1 cellular context compared by ENCODE assay signal in the genomic region with DNA sequence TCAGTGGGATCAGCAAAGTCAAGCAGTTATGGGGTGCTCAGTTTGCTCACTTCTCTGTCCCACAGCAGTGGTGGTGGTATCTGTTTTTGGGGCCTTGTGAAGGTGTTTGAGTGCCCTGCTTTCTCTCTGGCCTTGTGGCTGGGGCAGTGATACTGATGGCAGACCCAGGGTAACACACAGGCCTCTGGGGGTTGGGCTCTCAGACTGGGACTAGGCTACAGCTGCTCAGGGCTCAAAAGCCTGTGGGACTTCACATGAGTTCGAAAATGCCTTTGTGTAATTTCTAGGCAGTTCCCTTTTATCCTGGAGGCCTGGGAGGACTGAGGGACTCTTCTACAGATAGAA.
TF ChIP-seq lines count a peak whose summit lies in the region.

No MANE protein-coding gene starts in this region.

TF ChIP-seq in GM23338, 12 proteins besides CTCF, POLR2A, EP300 and RAD21 (continued from another document):
- TF ChIP-seq, protein P1, sequence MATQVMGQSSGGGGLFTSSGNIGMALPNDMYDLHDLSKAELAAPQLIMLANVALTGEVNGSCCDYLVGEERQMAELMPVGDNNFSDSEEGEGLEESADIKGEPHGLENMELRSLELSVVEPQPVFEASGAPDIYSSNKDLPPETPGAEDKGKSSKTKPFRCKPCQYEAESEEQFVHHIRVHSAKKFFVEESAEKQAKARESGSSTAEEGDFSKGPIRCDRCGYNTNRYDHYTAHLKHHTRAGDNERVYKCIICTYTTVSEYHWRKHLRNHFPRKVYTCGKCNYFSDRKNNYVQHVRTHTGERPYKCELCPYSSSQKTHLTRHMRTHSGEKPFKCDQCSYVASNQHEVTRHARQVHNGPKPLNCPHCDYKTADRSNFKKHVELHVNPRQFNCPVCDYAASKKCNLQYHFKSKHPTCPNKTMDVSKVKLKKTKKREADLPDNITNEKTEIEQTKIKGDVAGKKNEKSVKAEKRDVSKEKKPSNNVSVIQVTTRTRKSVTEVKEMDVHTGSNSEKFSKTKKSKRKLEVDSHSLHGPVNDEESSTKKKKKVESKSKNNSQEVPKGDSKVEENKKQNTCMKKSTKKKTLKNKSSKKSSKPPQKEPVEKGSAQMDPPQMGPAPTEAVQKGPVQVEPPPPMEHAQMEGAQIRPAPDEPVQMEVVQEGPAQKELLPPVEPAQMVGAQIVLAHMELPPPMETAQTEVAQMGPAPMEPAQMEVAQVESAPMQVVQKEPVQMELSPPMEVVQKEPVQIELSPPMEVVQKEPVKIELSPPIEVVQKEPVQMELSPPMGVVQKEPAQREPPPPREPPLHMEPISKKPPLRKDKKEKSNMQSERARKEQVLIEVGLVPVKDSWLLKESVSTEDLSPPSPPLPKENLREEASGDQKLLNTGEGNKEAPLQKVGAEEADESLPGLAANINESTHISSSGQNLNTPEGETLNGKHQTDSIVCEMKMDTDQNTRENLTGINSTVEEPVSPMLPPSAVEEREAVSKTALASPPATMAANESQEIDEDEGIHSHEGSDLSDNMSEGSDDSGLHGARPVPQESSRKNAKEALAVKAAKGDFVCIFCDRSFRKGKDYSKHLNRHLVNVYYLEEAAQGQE (IDR thresholded peaks at IDR 0.05; ENCODE audit: unreplicated experiment) = no peak
- TF ChIP-seq CREB1 (CRISPR knock-in tag; IDR thresholded peaks at IDR 0.05; ENCODE audit: low read depth) (no peak), EZH2phosphoT487 (IDR thresholded peaks at IDR 0.05; ENCODE audit: unreplicated experiment) (no peak)
- TF ChIP-seq, protein P2, sequence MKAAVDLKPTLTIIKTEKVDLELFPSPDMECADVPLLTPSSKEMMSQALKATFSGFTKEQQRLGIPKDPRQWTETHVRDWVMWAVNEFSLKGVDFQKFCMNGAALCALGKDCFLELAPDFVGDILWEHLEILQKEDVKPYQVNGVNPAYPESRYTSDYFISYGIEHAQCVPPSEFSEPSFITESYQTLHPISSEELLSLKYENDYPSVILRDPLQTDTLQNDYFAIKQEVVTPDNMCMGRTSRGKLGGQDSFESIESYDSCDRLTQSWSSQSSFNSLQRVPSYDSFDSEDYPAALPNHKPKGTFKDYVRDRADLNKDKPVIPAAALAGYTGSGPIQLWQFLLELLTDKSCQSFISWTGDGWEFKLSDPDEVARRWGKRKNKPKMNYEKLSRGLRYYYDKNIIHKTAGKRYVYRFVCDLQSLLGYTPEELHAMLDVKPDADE (IDR thresholded peaks at IDR 0.05) = no peak
- TF ChIP-seq, protein P3, sequence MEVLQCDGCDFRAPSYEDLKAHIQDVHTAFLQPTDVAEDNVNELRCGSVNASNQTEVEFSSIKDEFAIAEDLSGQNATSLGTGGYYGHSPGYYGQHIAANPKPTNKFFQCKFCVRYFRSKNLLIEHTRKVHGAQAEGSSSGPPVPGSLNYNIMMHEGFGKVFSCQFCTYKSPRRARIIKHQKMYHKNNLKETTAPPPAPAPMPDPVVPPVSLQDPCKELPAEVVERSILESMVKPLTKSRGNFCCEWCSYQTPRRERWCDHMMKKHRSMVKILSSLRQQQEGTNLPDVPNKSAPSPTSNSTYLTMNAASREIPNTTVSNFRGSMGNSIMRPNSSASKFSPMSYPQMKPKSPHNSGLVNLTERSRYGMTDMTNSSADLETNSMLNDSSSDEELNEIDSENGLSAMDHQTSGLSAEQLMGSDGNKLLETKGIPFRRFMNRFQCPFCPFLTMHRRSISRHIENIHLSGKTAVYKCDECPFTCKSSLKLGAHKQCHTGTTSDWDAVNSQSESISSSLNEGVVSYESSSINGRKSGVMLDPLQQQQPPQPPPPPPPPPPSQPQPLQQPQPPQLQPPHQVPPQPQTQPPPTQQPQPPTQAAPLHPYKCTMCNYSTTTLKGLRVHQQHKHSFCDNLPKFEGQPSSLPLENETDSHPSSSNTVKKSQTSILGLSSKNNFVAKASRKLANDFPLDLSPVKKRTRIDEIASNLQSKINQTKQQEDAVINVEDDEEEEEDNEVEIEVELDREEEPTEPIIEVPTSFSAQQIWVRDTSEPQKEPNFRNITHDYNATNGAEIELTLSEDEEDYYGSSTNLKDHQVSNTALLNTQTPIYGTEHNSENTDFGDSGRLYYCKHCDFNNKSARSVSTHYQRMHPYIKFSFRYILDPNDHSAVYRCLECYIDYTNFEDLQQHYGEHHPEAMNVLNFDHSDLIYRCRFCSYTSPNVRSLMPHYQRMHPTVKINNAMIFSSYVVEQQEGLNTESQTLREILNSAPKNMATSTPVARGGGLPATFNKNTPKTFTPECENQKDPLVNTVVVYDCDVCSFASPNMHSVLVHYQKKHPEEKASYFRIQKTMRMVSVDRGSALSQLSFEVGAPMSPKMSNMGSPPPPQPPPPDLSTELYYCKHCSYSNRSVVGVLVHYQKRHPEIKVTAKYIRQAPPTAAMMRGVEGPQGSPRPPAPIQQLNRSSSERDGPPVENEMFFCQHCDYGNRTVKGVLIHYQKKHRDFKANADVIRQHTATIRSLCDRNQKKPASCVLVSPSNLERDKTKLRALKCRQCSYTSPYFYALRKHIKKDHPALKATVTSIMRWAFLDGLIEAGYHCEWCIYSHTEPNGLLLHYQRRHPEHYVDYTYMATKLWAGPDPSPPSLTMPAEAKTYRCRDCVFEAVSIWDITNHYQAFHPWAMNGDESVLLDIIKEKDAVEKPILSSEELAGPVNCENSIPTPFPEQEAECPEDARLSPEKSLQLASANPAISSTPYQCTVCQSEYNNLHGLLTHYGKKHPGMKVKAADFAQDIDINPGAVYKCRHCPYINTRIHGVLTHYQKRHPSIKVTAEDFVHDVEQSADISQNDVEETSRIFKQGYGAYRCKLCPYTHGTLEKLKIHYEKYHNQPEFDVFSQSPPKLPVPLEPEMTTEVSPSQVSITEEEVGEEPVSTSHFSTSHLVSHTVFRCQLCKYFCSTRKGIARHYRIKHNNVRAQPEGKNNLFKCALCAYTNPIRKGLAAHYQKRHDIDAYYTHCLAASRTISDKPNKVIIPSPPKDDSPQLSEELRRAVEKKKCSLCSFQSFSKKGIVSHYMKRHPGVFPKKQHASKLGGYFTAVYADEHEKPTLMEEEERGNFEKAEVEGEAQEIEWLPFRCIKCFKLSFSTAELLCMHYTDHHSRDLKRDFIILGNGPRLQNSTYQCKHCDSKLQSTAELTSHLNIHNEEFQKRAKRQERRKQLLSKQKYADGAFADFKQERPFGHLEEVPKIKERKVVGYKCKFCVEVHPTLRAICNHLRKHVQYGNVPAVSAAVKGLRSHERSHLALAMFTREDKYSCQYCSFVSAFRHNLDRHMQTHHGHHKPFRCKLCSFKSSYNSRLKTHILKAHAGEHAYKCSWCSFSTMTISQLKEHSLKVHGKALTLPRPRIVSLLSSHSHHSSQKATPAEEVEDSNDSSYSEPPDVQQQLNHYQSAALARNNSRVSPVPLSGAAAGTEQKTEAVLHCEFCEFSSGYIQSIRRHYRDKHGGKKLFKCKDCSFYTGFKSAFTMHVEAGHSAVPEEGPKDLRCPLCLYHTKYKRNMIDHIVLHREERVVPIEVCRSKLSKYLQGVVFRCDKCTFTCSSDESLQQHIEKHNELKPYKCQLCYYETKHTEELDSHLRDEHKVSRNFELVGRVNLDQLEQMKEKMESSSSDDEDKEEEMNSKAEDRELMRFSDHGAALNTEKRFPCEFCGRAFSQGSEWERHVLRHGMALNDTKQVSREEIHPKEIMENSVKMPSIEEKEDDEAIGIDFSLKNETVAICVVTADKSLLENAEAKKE (CRISPR knock-in tag; IDR thresholded peaks at IDR 0.05) = no peak
